ENCODE assay signal across 8 cellular contexts in genomic region chr10:91796332-91797076, GRCh38. TPM values are rescaled to one million over a fixed set of nuclear protein-coding genes. Genes with fewer than 3 reads are reported as not detected.
DNase-seq lines count a peak whose midpoint lies in the region; ATAC-seq and TF ChIP-seq lines count a peak whose summit lies in the region.

No MANE protein-coding gene starts in this region.

- ATAC-seq in GM18498 (IDR thresholded peaks at IDR 0.05; ENCODE audit: unreplicated experiment) (peak; percentile 44), HG02870 (IDR thresholded peaks at IDR 0.05; ENCODE audit: unreplicated experiment) (peak; percentile 47), GM18505 (IDR thresholded peaks at IDR 0.05; ENCODE audit: unreplicated experiment) (no peak)

- 4 to 11% methylated on average over 11 of the region's 11 CpGs for WGBS in sigmoid colon, 2 donors

- H3K4me1 ChIP-seq in right atrium auricular region (peaks cover 0 to 37% of the 10 kb centered on the region in 2 donors), sigmoid colon (peaks cover 0 to 41% (median 36%) of the 10 kb centered on the region in 4 donors)

- no peak for TF ChIP-seq EP300 in sigmoid colon (IDR thresholded peaks at IDR 0.05)

- H3K27me3 ChIP-seq in right atrium auricular region (no peaks in the 10 kb centered on the region), sigmoid colon (no peaks in the 10 kb centered on the region)

- H3K36me3 ChIP-seq in right atrium auricular region (no peaks in the 10 kb centered on the region), sigmoid colon (no peaks in the 10 kb centered on the region)

- intact Hi-C loops in sigmoid colon (cut with DNase I), result loop anchor here (5.0 to 10.0 kb wide), 3 partner anchors 162 to 384 kb away; partner anchors contain the start of genes HECTD2 and PPP1R3C

- TF ChIP-seq POLR2A in sigmoid colon (IDR thresholded peaks at IDR 0.05) (no peak), GM18505 (IDR thresholded peaks at IDR 0.05; ENCODE audit: borderline replicate concordance, extremely low read depth, insufficient read depth, insufficient read length) (no peak)

- no peak for TF ChIP-seq CTCF in right atrium auricular region (IDR thresholded peaks at IDR 0.05)
- TF ChIP-seq CTCF in sigmoid colon (IDR thresholded peaks at IDR 0.05), result no peak

- DNase-seq in RPMI7951 (ENCODE audit: low read depth) (peak; percentile 29), right atrium auricular region (ENCODE audit: low spot score) (no peak), sigmoid colon (peak; percentile 70), HuH-7.5 (ENCODE audit: low spot score) (no peak)
- DNase-seq in activated naive CD4-positive, alpha-beta T cell treated with anti-CD3 and anti-CD28 coated beads, Interleukin-2, amount 50 U/mL, for 16 hours, result peak; percentile 58

- H3K27ac ChIP-seq in right atrium auricular region (peak overlapping the region; percentile 95 to 96), sigmoid colon (peak overlapping the region; percentile 96 to 99 (median 98))

- no peaks in the 10 kb centered on the region for H3K9me3 ChIP-seq in right atrium auricular region
- H3K9me3 ChIP-seq in sigmoid colon, result no peaks in the 10 kb centered on the region

- H3K4me3 ChIP-seq in right atrium auricular region (peak overlapping the region; percentile 91), sigmoid colon (peak overlapping the region; percentile 13 to 97 (median 85))

RNA-seq across cellular contexts. Expression of gene TNKS2, which starts 1.7 kb away (rescaled TPM):
- 16.7 and 19.2 TPM in 2 replicates for total RNA-seq in RPMI7951 (2014; rRNA removed; shearing (Covaris generic))
- total RNA-seq in right atrium auricular region, result 10 to 100 TPM; 19.6 to 21.8 TPM
- 10 to 100 TPM; 37.4 to 46.7 (median 40.5) TPM for total RNA-seq in sigmoid colon
- 10 to 100 TPM in 2 of 3 donors, 1 to 10 TPM in 1; 9.0 to 13.1 (median 11.1) TPM for polyA plus RNA-seq in sigmoid colon

Comparison
In these comparisons a context has a peak if more than half of its experiments do, and no peak if none do; other contexts are left out.
1. DNase-seq: peak in RPMI7951 (single experiment), activated naive CD4-positive, alpha-beta T cell treated with anti-CD3 and anti-CD28 coated beads, Interleukin-2, amount 50 U/mL, for 16 hours (single experiment) and sigmoid colon (single experiment); none in right atrium auricular region (single experiment) and HuH-7.5 (single experiment).